29 cellular contexts compared by ENCODE assay signal in genomic region chr1:48123647-48124046, GRCh38.
"Had no signal": no experiment of that assay in that cellular context is flagged by ENCODE, and none has a peak within 500 bp of the region (broad histone marks: within the 10 kb centered on the region; RNA-seq: fewer than 3 reads in every experiment).

No MANE protein-coding gene starts in this region.

- H3K4me3 Mint-ChIP-seq: IgD-negative memory B cell had no signal

- H3K4me2 ChIP-seq: KMS-11 had no signal

- H3K27ac Mint-ChIP-seq: IgD-negative memory B cell had no signal

- FAIRE-seq: HTR-8/SVneo, K562 had no signal

- H3K27me3 ChIP-seq: SJCRH30 had no signal

- H3K4me3 ChIP-seq: K562, SJCRH30 had no signal

- H3K36me3 ChIP-seq: SJCRH30 had no signal

- H3K4me1 Mint-ChIP-seq: IgD-negative memory B cell had no signal

- H3K4me1 ChIP-seq: SJCRH30 had no signal

- DNase-seq: Kasumi-1, MV-4-11, NCI-H1048, NCI-H1105, NCI-H1417, NCI-H146, NCI-H1694 treated with DMSO at 0.1 percent for 48 hours, NCI-H1930, NCI-H2081, NCI-H2107, NCI-H2171, NCI-H226, NCI-H446, NCI-H510A, NCI-H524 treated with DMSO at 0.1 percent for 48 hours, NCI-H69, NCI-H774, PC-3, SHP77 treated with DMSO at 0.1 percent for 48 hours, SJCRH30, T-helper 1 cell had no signal

- ATAC-seq: K562, Panc1, PC-3, Right ventricle myocardium inferior, SK-N-SH treated with all-trans-retinoic acid at 6 μM for 48 hours had no signal

- H3K27ac ChIP-seq: HL-60, KMS-11, SJCRH30 had no signal

- H3K9ac ChIP-seq: KMS-11 had no signal

- H3K36me3 Mint-ChIP-seq: IgD-negative memory B cell had no signal

- H3K9me3 ChIP-seq: SJCRH30 had no signal
